In genomic region chr22:37260939-37261338, GRCh38 we compare ENCODE assay signal across 8 cellular contexts. TPM values are rescaled to one million over a fixed set of nuclear protein-coding genes. Genes with fewer than 3 reads are reported as not detected.
DNase-seq lines count a peak whose midpoint lies in the region; ATAC-seq and TF ChIP-seq lines count a peak whose summit lies in the region.

No MANE protein-coding gene starts in this region.

- intact Hi-C loops in activated naive CD4-positive, alpha-beta T cell treated with anti-CD3 and anti-CD28 coated beads for 36 hours (cut with micrococcal nuclease) = loop anchor here (1.0 to 2.0 kb wide), 6 partner anchors 23 to 275 kb away; no protein-coding TSS in a partner anchor
- intact Hi-C loops in sciatic nerve (cut with DNase I) = no loop called here

- peaks cover 6% of the 10 kb centered on the region for H3K27me3 ChIP-seq in cardiac muscle cell

- ATAC-seq in sciatic nerve (peak; percentile 80), HG02571 (IDR thresholded peaks at IDR 0.05; ENCODE audit: unreplicated experiment) (no peak), HG02763 (IDR thresholded peaks at IDR 0.05; ENCODE audit: unreplicated experiment) (no peak)

- H3K4me1 ChIP-seq in cardiac muscle cell (ENCODE audit: low read depth) = peaks cover 4% of the 10 kb centered on the region

- H3K9me3 Mint-ChIP-seq in HFFc6 = peaks cover 23% of the 10 kb centered on the region
- peaks cover 11% of the 10 kb centered on the region for H3K9me3 Mint-ChIP-seq in activated naive CD4-positive, alpha-beta T cell treated with anti-CD3 and anti-CD28 coated beads for 36 hours

- H3K27ac ChIP-seq in cardiac muscle cell = no peak overlapping the region

- CTCF ChIA-PET in activated naive CD4-positive, alpha-beta T cell treated with anti-CD3 and anti-CD28 coated beads for 36 hours (lab: Charles Lee) = interaction anchor here (0.6 to 5.4 kb wide), 41 partner anchors 9 to 322 kb away, joined by 3 to 220 read pairs (median 6); partner anchors contain the start of genes CYTH4, MFNG and RAC2

- H3K9me3 ChIP-seq in cardiac muscle cell (ENCODE audit: low read depth) = no peaks in the 10 kb centered on the region

- H3K4me3 Mint-ChIP-seq in HFFc6 = no peak overlapping the region
- H3K4me3 Mint-ChIP-seq in activated naive CD4-positive, alpha-beta T cell treated with anti-CD3 and anti-CD28 coated beads for 36 hours = no peak overlapping the region

- peaks cover 8% of the 10 kb centered on the region for H3K36me3 Mint-ChIP-seq in HFFc6 (ENCODE audit: low read depth)
- no peaks in the 10 kb centered on the region for H3K36me3 Mint-ChIP-seq in activated naive CD4-positive, alpha-beta T cell treated with anti-CD3 and anti-CD28 coated beads for 36 hours (ENCODE audit: low read depth)

- peaks cover 33% of the 10 kb centered on the region for H3K27me3 Mint-ChIP-seq in HFFc6 (ENCODE audit: insufficient read depth)
- no peaks in the 10 kb centered on the region for H3K27me3 Mint-ChIP-seq in activated naive CD4-positive, alpha-beta T cell treated with anti-CD3 and anti-CD28 coated beads for 36 hours (ENCODE audit: low read depth)

- peaks cover 25% of the 10 kb centered on the region for H3K4me1 Mint-ChIP-seq in HFFc6 (ENCODE audit: low read depth)
- peaks cover 33% of the 10 kb centered on the region for H3K4me1 Mint-ChIP-seq in activated naive CD4-positive, alpha-beta T cell treated with anti-CD3 and anti-CD28 coated beads for 36 hours (ENCODE audit: low read depth)

- no peaks in the 10 kb centered on the region for H3K36me3 ChIP-seq in cardiac muscle cell

- TF ChIP-seq CTCF in HFFc6 (IDR thresholded peaks at IDR 0.05) (peak; percentile 96), cardiac muscle cell (IDR thresholded peaks at IDR 0.05; ENCODE audit: low read depth, low read length) (peak; percentile 94)

- DNase-seq in COLO668 (lab: John Stamatoyannopoulos, UW; ENCODE audit: unreplicated experiment) (peak; percentile 26), HFFc6 (peak; percentile 39), RKO (ENCODE audit: low spot score) (peak; percentile 39), cardiac muscle cell (ENCODE audit: low read depth in 1 of 2, low spot score in 1 of 2) (peak; percentile 65 to 79), sciatic nerve (ENCODE audit: low spot score) (no peak)
- peak; percentile 75 for DNase-seq in activated naive CD4-positive, alpha-beta T cell treated with anti-CD3 and anti-CD28 coated beads for 36 hours

- H3K4me3 ChIP-seq in cardiac muscle cell = no peak overlapping the region

- no peak overlapping the region for H3K27ac Mint-ChIP-seq in HFFc6
- H3K27ac Mint-ChIP-seq in activated naive CD4-positive, alpha-beta T cell treated with anti-CD3 and anti-CD28 coated beads for 36 hours = no peak overlapping the region

RNA-seq across cellular contexts. Expression of gene RAC2, which starts 16.9 kb away (rescaled TPM):
- total RNA-seq in HFFc6 (2021; fragmentation: NEBNext Ultra II Directional; extraction: Animal tissue kit (Norgen Biotek cat#: 25700)) = 10 to 100 TPM; 29.9 to 57.2 (median 53.5) TPM
- total RNA-seq in activated naive CD4-positive, alpha-beta T cell treated with anti-CD3 and anti-CD28 coated beads for 36 hours = 100 to 1,000 TPM; 728 to 759 TPM
- total RNA-seq in cardiac muscle cell (1.8 and 2.0 TPM in 2 replicates), sciatic nerve (18.9 TPM)
- polyA plus RNA-seq in cardiac muscle cell = 0.98 and 1.7 TPM in 2 replicates

RNA-seq across cellular contexts. Expression of gene CYTH4, which starts 21.4 kb away (rescaled TPM):
- under 1 TPM in 1 of 6 experiments, not detected in 5; 0.28 TPM for total RNA-seq in HFFc6 (2021; fragmentation: NEBNext Ultra II Directional; extraction: Animal tissue kit (Norgen Biotek cat#: 25700))
- 10 to 100 TPM; 30.5 to 34.0 TPM for total RNA-seq in activated naive CD4-positive, alpha-beta T cell treated with anti-CD3 and anti-CD28 coated beads for 36 hours
- not detected in 2 replicates for total RNA-seq in cardiac muscle cell
- not detected in 2 replicates for polyA plus RNA-seq in cardiac muscle cell
- total RNA-seq in sciatic nerve = 40.0 TPM

RNA-seq across cellular contexts. Expression of gene SSTR3, which starts 48.7 kb away (rescaled TPM):
- total RNA-seq in HFFc6 (2021; fragmentation: NEBNext Ultra II Directional; extraction: Animal tissue kit (Norgen Biotek cat#: 25700)) = not detected
- 10 to 100 TPM; 28.1 to 28.6 TPM for total RNA-seq in activated naive CD4-positive, alpha-beta T cell treated with anti-CD3 and anti-CD28 coated beads for 36 hours
- 0.06 and 0.21 TPM in 2 replicates for total RNA-seq in cardiac muscle cell
- not detected in 2 replicates for polyA plus RNA-seq in cardiac muscle cell
- not detected for total RNA-seq in sciatic nerve

Comparison
In these comparisons a context has a peak if more than half of its experiments do, and no peak if none do; other contexts are left out.
1. RNA of gene RAC2, which starts 16.9 kb away (total RNA-seq): 728 to 759 TPM in activated naive CD4-positive, alpha-beta T cell treated with anti-CD3 and anti-CD28 coated beads for 36 hours; 29.9 to 57.2 TPM in HFFc6, 18.9 TPM in sciatic nerve (single experiment) and 1.8 to 2.0 TPM in cardiac muscle cell; every median in the first group is over 10 times any median in the second.
2. RNA of gene CYTH4, which starts 21.4 kb away (total RNA-seq): 40.0 TPM in sciatic nerve (single experiment) and 30.5 to 34.0 TPM in activated naive CD4-positive, alpha-beta T cell treated with anti-CD3 and anti-CD28 coated beads for 36 hours; 0.28 TPM in HFFc6 and not detected in cardiac muscle cell; every median in the first group is over 10 times any median in the second.
3. RNA of gene SSTR3, which starts 48.7 kb away (total RNA-seq): 28.1 to 28.6 TPM in activated naive CD4-positive, alpha-beta T cell treated with anti-CD3 and anti-CD28 coated beads for 36 hours; 0.06 to 0.21 TPM in cardiac muscle cell, not detected in HFFc6 and not detected in sciatic nerve (single experiment); every median in the first group is over 10 times any median in the second.